Comparison of ENCODE assay signal across 11 cellular contexts in genomic region chr2:166610180-166610919, GRCh38.
DNase-seq lines count a peak whose midpoint lies in the region; ATAC-seq, FAIRE-seq and TF ChIP-seq lines count a peak whose summit lies in the region.
"Had no signal": no experiment of that assay in that cellular context is flagged by ENCODE, and none has a peak within 500 bp of the region (broad histone marks: within the 10 kb centered on the region; RNA-seq: fewer than 3 reads in every experiment).

No MANE protein-coding gene starts in this region.

- no peak overlapping the region for H4K8ac ChIP-seq in trophoblast cell (ENCODE audit: low read depth, low read length)

- WGBS in trophoblast cell (ENCODE audit: extremely low coverage, insufficient coverage, insufficient read length): no CpG with 5 or more reads among the region's 28 CpGs

- H2BK5ac ChIP-seq in trophoblast cell (ENCODE audit: low read depth, low read length, poor library complexity): no peak overlapping the region

- DNase-seq in CD1c-positive myeloid dendritic cell (ENCODE audit: extremely low spot score) (peak; percentile 31), MV-4-11 (lab: John Stamatoyannopoulos, UW) (peak; percentile 8), germinal center (ENCODE audit: low spot score) (peak; percentile 41), trophoblast cell (no peak), GM12892 (ENCODE audit: insufficient read length) (no peak)
- DNase-seq: activated effector memory CD4-positive, alpha-beta T cell treated with Interleukin-2 at 50 U/mL for 16 hours; NCI-H510A had no signal

- H4K12ac ChIP-seq in trophoblast cell (ENCODE audit: low read depth, low read length): no peak overlapping the region

- H3K4me3 ChIP-seq in trophoblast cell (ENCODE audit: low read depth, low read length): no peak overlapping the region

- H3K9ac ChIP-seq in trophoblast cell (ENCODE audit: low read length): no peak overlapping the region

- no peak overlapping the region for H3K27ac ChIP-seq in trophoblast cell (ENCODE audit: low read depth, low read length)

- no peaks in the 10 kb centered on the region for H3K9me3 ChIP-seq in trophoblast cell (ENCODE audit: insufficient read depth, low read depth, low read length)

- TF ChIP-seq POLR2A in GM12892 (IDR thresholded peaks at IDR 0.05; ENCODE audit: low read depth, low read length): no peak

- no peak for FAIRE-seq in GM12892 (lab: Jason Lieb, UNC)
- FAIRE-seq: endometrium had no signal

- peaks cover 0 to 2% of the 10 kb centered on the region in 2 experiments for H3K4me1 ChIP-seq in trophoblast cell (ENCODE audit: control insufficient read depth in 1 of 2, insufficient read depth in 2 of 2, low read length in 2 of 2)

- no peak overlapping the region for H3K4ac ChIP-seq in trophoblast cell (ENCODE audit: low read depth, low read length)

- H3K4me2 ChIP-seq in trophoblast cell (ENCODE audit: low read length): peak overlapping the region; percentile 51

- no peaks in the 10 kb centered on the region for H3K27me3 ChIP-seq in trophoblast cell (ENCODE audit: insufficient read depth, low read length)

- H2BK12ac ChIP-seq in trophoblast cell (ENCODE audit: low read length): no peak overlapping the region

- H4K91ac ChIP-seq in trophoblast cell (ENCODE audit: low read depth, low read length): no peak overlapping the region

- H3K79me2 ChIP-seq in trophoblast cell (ENCODE audit: control insufficient read depth, insufficient read depth, low read length, poor library complexity): no peaks in the 10 kb centered on the region

- no peaks in the 10 kb centered on the region for H3K79me1 ChIP-seq in trophoblast cell (ENCODE audit: low read length)

- H2AFZ ChIP-seq in trophoblast cell (ENCODE audit: insufficient read depth, low read length, poor library complexity): no peak overlapping the region

- H3K23ac ChIP-seq in trophoblast cell (ENCODE audit: low read length): no peak overlapping the region

- no peak overlapping the region for H3K18ac ChIP-seq in trophoblast cell (ENCODE audit: low read length)

- H3K36me3 ChIP-seq in trophoblast cell (ENCODE audit: control insufficient read depth in 1 of 2, insufficient read depth in 2 of 2, low read length in 2 of 2): no peaks in the 10 kb centered on the region

- H2AK5ac ChIP-seq in trophoblast cell (ENCODE audit: low read length): no peak overlapping the region

- H3K14ac ChIP-seq in trophoblast cell (ENCODE audit: low read length): no peak overlapping the region

- no peak for ATAC-seq in GM18498 (IDR thresholded peaks at IDR 0.05; ENCODE audit: unreplicated experiment)
- ATAC-seq in GM19452 (IDR thresholded peaks at IDR 0.05; ENCODE audit: unreplicated experiment): no peak
- no peak for ATAC-seq in HG02840 (IDR thresholded peaks at IDR 0.05; ENCODE audit: low FRiP score, unreplicated experiment)

- no peak overlapping the region for H2BK120ac ChIP-seq in trophoblast cell (ENCODE audit: insufficient read depth, low read length, poor library complexity)

Comparison
In these comparisons a context has a peak if more than half of its experiments do, and no peak if none do; other contexts are left out.
1. DNase-seq: peak in CD1c-positive myeloid dendritic cell (single experiment), MV-4-11 (single experiment) and germinal center (single experiment); none in trophoblast cell (0 of 2) and GM12892 (single experiment).